Comparison of ENCODE assay signal across 1 cellular context in the genomic region with DNA sequence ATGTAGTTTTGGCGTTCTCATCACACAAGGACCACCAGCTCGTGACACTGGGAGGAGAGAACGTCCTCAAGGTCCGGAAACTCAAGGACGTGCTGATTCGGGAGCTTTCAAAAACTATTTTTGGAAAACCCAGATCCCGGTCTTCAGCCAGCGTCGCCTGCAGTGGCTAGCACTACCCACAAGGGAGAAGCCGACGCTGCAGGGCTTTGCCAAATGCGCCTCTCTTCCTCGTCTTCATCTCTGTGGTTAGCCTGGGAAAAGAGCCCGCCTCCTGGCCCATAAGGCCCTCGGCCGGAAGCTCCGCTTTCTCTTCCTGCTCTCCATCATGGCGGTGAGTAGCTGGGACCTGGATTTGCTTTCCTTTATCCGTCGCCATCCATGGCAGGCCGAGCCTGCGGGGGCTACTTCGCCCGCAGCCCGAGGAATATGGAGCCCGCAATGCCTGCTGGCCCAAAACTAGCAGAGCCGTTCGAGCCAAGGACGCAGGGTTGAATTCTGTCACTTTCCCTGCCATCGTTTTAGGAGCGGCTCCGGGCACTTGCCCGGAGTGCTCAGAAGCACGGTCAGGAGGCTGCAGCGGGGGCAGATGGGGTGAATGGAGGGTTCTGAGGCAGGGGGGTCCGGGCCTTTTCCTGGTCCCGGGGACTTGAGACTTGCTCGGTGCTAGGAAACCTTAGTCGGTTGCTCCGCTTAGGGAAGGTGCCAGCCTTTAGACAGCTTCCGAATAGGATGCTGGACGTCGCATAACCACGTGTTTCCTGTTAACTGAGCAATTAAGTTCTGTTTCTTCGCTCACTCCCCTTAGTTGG.
TF ChIP-seq lines count a peak whose summit lies in the region.

A gene (plus strand): TSS at position 308 of the 809 bp plus-strand sequence. CDS start 18 bp downstream, at position 326.

TF ChIP-seq in K562, 482 proteins besides CTCF, POLR2A, EP300 and RAD21 (continued from another document and continues in another):
- TF ChIP-seq, protein P1, sequence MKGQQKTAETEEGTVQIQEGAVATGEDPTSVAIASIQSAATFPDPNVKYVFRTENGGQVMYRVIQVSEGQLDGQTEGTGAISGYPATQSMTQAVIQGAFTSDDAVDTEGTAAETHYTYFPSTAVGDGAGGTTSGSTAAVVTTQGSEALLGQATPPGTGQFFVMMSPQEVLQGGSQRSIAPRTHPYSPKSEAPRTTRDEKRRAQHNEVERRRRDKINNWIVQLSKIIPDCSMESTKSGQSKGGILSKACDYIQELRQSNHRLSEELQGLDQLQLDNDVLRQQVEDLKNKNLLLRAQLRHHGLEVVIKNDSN (CRISPR knock-in tag; IDR thresholded peaks at IDR 0.05): peak; percentile 39; the same call in 1 of the 2 replicates
- TF ChIP-seq RUNX1 (IDR thresholded peaks at IDR 0.05; ENCODE audit: low read depth) (no peak), ZNF224 (CRISPR knock-in tag; IDR thresholded peaks at IDR 0.05) (peak; percentile 78; the same call in 1 of the 2 replicates), HNRNPL (IDR thresholded peaks at IDR 0.05; ENCODE audit: low read depth, low read length) (no peak), CC2D1A (IDR thresholded peaks at IDR 0.05) (peak; percentile 63), HNRNPLL (IDR thresholded peaks at IDR 0.05; ENCODE audit: low read depth, low read length, poor library complexity, severe bottlenecking) (peak; percentile 33), ZNF76 (CRISPR knock-in tag; IDR thresholded peaks at IDR 0.05; ENCODE audit: borderline replicate concordance) (peak; percentile 88), ATF1 (CRISPR knock-in tag; IDR thresholded peaks at IDR 0.05) (peak; percentile 58), ATF1 (tag; IDR thresholded peaks at IDR 0.05) (peak; percentile 77), NBN (IDR thresholded peaks at IDR 0.05; ENCODE audit: low read depth) (peak; percentile 71; the same call in 1 of the 2 replicates), MAZ (CRISPR knock-in tag; conservative IDR thresholded peaks at IDR 0.05 in 1 of 2, IDR thresholded peaks at IDR 0.05 in 1 of 2) (peak; percentile 71 to 73; a peak in 3 of 4 replicates), SUPT5H (IDR thresholded peaks at IDR 0.05) (peak; percentile 100), ZNF766 (CRISPR knock-in tag; conservative IDR thresholded peaks at IDR 0.05) (peak; percentile 82), NONO (IDR thresholded peaks at IDR 0.05; ENCODE audit: low read depth in 2 of 2, low read length in 1 of 2) (peak; percentile 82 to 84; a peak in 3 of 4 replicates), ZNF12 (CRISPR knock-in tag; IDR thresholded peaks at IDR 0.05) (peak; percentile 29; the same call in 1 of the 2 replicates), ARHGAP35 (IDR thresholded peaks at IDR 0.05; ENCODE audit: partially characterized antibody) (no peak), GABPA (tag; conservative IDR thresholded peaks at IDR 0.05; ENCODE audit: low read depth) (peak; percentile 96), RCOR1 (IDR thresholded peaks at IDR 0.05; ENCODE audit: borderline replicate concordance in 1 of 2, low read depth in 2 of 2, low read length in 2 of 2) (0 out of 4 replicates have a peak, but pooled peaks of 1 of the 2 experiments have one; percentile 32), SAP30 (IDR thresholded peaks at IDR 0.05; ENCODE audit: borderline replicate concordance, insufficient read depth, low read depth, low read length, poor library complexity, severe bottlenecking) (peak; percentile 89), SOX6 (IDR thresholded peaks at IDR 0.05) (peak; percentile 54; the same call in 1 of the 2 replicates), ILF3 (IDR thresholded peaks at IDR 0.05; ENCODE audit: borderline replicate concordance) (peak; percentile 76; the same call in 1 of the 2 replicates), KDM5B (IDR thresholded peaks at IDR 0.05; ENCODE audit: insufficient replicate concordance, low read depth, low read length) (peak; percentile 99), ELF2 (CRISPR knock-in tag; IDR thresholded peaks at IDR 0.05) (peak; percentile 92), SP1 (CRISPR knock-in tag; IDR thresholded peaks at IDR 0.05) (peak; percentile 89), HEY1 (CRISPR knock-in tag; IDR thresholded peaks at IDR 0.05; ENCODE audit: borderline replicate concordance) (0 out of 2 replicates have a peak, but pooled peaks have one; percentile 33), EP400 (IDR thresholded peaks at IDR 0.05) (peak; percentile 99), PHB (CRISPR knock-in tag; IDR thresholded peaks at IDR 0.05) (0 out of 2 replicates have a peak, but pooled peaks have one; percentile 77), HDAC3 (IDR thresholded peaks at IDR 0.05; ENCODE audit: borderline replicate concordance, partially characterized antibody) (peak; percentile 47), SIN3A (IDR thresholded peaks at IDR 0.05; ENCODE audit: borderline replicate concordance in 2 of 2, control insufficient read depth in 1 of 2, low read depth in 2 of 2, low read length in 2 of 2) (peak; percentile 83 to 88), TRIM24 (IDR thresholded peaks at IDR 0.05) (0 out of 4 replicates have a peak, but pooled peaks of 1 of the 2 experiments have one; percentile 5), TEAD4 (IDR thresholded peaks at IDR 0.05; ENCODE audit: low read length) (no peak; the same call in 1 of the 2 replicates), TEAD4 (CRISPR knock-in tag; IDR thresholded peaks at IDR 0.05; ENCODE audit: borderline replicate concordance) (no peak)
- TF ChIP-seq, protein P2, sequence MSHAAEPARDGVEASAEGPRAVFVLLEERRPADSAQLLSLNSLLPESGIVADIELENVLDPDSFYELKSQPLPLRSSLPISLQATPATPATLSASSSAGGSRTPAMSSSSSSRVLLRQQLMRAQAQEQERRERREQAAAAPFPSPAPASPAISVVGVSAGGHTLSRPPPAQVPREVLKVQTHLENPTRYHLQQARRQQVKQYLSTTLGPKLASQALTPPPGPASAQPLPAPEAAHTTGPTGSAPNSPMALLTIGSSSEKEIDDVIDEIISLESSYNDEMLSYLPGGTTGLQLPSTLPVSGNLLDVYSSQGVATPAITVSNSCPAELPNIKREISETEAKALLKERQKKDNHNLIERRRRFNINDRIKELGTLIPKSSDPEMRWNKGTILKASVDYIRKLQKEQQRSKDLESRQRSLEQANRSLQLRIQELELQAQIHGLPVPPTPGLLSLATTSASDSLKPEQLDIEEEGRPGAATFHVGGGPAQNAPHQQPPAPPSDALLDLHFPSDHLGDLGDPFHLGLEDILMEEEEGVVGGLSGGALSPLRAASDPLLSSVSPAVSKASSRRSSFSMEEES (CRISPR knock-in tag; IDR thresholded peaks at IDR 0.05): no peak
- TF ChIP-seq, protein P3, sequence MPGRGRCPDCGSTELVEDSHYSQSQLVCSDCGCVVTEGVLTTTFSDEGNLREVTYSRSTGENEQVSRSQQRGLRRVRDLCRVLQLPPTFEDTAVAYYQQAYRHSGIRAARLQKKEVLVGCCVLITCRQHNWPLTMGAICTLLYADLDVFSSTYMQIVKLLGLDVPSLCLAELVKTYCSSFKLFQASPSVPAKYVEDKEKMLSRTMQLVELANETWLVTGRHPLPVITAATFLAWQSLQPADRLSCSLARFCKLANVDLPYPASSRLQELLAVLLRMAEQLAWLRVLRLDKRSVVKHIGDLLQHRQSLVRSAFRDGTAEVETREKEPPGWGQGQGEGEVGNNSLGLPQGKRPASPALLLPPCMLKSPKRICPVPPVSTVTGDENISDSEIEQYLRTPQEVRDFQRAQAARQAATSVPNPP (IDR thresholded peaks at IDR 0.05; ENCODE audit: borderline replicate concordance, insufficient read depth, insufficient read length): no peak
- TF ChIP-seq, protein P4, sequence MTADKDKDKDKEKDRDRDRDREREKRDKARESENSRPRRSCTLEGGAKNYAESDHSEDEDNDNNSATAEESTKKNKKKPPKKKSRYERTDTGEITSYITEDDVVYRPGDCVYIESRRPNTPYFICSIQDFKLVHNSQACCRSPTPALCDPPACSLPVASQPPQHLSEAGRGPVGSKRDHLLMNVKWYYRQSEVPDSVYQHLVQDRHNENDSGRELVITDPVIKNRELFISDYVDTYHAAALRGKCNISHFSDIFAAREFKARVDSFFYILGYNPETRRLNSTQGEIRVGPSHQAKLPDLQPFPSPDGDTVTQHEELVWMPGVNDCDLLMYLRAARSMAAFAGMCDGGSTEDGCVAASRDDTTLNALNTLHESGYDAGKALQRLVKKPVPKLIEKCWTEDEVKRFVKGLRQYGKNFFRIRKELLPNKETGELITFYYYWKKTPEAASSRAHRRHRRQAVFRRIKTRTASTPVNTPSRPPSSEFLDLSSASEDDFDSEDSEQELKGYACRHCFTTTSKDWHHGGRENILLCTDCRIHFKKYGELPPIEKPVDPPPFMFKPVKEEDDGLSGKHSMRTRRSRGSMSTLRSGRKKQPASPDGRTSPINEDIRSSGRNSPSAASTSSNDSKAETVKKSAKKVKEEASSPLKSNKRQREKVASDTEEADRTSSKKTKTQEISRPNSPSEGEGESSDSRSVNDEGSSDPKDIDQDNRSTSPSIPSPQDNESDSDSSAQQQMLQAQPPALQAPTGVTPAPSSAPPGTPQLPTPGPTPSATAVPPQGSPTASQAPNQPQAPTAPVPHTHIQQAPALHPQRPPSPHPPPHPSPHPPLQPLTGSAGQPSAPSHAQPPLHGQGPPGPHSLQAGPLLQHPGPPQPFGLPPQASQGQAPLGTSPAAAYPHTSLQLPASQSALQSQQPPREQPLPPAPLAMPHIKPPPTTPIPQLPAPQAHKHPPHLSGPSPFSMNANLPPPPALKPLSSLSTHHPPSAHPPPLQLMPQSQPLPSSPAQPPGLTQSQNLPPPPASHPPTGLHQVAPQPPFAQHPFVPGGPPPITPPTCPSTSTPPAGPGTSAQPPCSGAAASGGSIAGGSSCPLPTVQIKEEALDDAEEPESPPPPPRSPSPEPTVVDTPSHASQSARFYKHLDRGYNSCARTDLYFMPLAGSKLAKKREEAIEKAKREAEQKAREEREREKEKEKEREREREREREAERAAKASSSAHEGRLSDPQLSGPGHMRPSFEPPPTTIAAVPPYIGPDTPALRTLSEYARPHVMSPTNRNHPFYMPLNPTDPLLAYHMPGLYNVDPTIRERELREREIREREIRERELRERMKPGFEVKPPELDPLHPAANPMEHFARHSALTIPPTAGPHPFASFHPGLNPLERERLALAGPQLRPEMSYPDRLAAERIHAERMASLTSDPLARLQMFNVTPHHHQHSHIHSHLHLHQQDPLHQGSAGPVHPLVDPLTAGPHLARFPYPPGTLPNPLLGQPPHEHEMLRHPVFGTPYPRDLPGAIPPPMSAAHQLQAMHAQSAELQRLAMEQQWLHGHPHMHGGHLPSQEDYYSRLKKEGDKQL (CRISPR knock-in tag; IDR thresholded peaks at IDR 0.05; ENCODE audit: borderline replicate concordance): no peak
- TF ChIP-seq, protein P5, sequence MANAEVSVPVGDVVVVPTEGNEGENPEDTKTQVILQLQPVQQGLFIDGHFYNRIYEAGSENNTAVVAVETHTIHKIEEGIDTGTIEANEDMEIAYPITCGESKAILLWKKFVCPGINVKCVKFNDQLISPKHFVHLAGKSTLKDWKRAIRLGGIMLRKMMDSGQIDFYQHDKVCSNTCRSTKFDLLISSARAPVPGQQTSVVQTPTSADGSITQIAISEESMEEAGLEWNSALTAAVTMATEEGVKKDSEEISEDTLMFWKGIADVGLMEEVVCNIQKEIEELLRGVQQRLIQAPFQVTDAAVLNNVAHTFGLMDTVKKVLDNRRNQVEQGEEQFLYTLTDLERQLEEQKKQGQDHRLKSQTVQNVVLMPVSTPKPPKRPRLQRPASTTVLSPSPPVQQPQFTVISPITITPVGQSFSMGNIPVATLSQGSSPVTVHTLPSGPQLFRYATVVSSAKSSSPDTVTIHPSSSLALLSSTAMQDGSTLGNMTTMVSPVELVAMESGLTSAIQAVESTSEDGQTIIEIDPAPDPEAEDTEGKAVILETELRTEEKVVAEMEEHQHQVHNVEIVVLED (CRISPR knock-in tag; IDR thresholded peaks at IDR 0.05): peak; percentile 15; the same call in 1 of the 2 replicates
- TF ChIP-seq, protein P6, sequence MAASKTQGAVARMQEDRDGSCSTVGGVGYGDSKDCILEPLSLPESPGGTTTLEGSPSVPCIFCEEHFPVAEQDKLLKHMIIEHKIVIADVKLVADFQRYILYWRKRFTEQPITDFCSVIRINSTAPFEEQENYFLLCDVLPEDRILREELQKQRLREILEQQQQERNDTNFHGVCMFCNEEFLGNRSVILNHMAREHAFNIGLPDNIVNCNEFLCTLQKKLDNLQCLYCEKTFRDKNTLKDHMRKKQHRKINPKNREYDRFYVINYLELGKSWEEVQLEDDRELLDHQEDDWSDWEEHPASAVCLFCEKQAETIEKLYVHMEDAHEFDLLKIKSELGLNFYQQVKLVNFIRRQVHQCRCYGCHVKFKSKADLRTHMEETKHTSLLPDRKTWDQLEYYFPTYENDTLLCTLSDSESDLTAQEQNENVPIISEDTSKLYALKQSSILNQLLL (CRISPR knock-in tag; IDR thresholded peaks at IDR 0.05; ENCODE audit: borderline replicate concordance): no peak
- TF ChIP-seq, protein P7, sequence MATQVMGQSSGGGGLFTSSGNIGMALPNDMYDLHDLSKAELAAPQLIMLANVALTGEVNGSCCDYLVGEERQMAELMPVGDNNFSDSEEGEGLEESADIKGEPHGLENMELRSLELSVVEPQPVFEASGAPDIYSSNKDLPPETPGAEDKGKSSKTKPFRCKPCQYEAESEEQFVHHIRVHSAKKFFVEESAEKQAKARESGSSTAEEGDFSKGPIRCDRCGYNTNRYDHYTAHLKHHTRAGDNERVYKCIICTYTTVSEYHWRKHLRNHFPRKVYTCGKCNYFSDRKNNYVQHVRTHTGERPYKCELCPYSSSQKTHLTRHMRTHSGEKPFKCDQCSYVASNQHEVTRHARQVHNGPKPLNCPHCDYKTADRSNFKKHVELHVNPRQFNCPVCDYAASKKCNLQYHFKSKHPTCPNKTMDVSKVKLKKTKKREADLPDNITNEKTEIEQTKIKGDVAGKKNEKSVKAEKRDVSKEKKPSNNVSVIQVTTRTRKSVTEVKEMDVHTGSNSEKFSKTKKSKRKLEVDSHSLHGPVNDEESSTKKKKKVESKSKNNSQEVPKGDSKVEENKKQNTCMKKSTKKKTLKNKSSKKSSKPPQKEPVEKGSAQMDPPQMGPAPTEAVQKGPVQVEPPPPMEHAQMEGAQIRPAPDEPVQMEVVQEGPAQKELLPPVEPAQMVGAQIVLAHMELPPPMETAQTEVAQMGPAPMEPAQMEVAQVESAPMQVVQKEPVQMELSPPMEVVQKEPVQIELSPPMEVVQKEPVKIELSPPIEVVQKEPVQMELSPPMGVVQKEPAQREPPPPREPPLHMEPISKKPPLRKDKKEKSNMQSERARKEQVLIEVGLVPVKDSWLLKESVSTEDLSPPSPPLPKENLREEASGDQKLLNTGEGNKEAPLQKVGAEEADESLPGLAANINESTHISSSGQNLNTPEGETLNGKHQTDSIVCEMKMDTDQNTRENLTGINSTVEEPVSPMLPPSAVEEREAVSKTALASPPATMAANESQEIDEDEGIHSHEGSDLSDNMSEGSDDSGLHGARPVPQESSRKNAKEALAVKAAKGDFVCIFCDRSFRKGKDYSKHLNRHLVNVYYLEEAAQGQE (CRISPR knock-in tag; IDR thresholded peaks at IDR 0.05; ENCODE audit: low read depth): 0 out of 2 replicates have a peak, but pooled peaks have one; percentile 74
- TF ChIP-seq, protein P8, sequence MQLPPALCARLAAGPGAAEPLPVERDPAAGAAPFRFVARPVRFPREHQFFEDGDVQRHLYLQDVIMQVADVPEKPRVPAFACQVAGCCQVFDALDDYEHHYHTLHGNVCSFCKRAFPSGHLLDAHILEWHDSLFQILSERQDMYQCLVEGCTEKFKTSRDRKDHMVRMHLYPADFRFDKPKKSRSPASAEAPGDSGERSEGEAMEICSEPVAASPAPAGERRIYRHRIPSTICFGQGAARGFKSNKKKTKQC (CRISPR knock-in tag; IDR thresholded peaks at IDR 0.05): peak; percentile 97
